In the genomic region with DNA sequence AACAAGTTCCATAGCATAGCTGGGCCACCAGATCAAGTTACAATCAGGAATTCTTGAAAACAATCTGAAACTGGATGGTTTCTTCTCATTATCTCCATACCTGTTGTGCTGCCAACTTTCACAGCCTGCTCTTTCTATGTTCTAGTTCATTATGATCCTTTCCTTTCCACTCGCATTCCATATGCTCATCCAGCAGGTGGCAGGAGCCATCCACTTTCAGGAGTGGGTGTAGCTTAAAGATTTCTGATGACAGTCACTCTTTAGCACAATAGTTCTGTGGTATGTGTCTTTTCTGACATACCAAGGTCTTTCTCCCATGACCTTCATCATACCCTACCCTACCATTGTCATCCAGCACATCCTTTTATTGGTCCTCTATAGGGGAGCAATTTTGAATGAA, we compare ENCODE assay signal across 9 cellular contexts. TPM values are rescaled to one million over a fixed set of nuclear protein-coding genes. Genes with fewer than 3 reads are reported as not detected.
A peak's percentile ranks its signal among the peaks of the same experiment; 100 is the strongest.
DNase-seq lines count a peak whose midpoint lies in the region; ATAC-seq and TF ChIP-seq lines count a peak whose summit lies in the region.
"Had no signal": no experiment of that assay in that cellular context is flagged by ENCODE, and none has a peak within 500 bp of the region (broad histone marks: within the 10 kb centered on the region; RNA-seq: fewer than 3 reads in every experiment).

No MANE protein-coding gene starts in this region.

- no peaks in the 10 kb centered on the region for H3K27me3 ChIP-seq in OCI-LY1 (ENCODE audit: insufficient read depth, low read length)
- H3K27me3 ChIP-seq in adipocyte (replicated peaks; ENCODE audit: control insufficient read depth, insufficient read depth, low read length), result peaks cover 28% of the 10 kb centered on the region

- H3K79me2 ChIP-seq in OCI-LY1 (ENCODE audit: insufficient read depth, low read length), result no peaks in the 10 kb centered on the region

- intact Hi-C loops in Right ventricle myocardium superior (cut with DNase I), result no loop called here
- intact Hi-C loops in cardiac septum (cut with DNase I), result loop anchor here (10.0 kb wide), 1 partner anchor 210 kb away; no protein-coding TSS in a partner anchor

- TF ChIP-seq CTCF in OCI-LY1 (IDR thresholded peaks at IDR 0.05; ENCODE audit: low read length), result peak; percentile 22; the same call in 1 of the 2 replicates

- ATAC-seq in Right ventricle myocardium superior (ENCODE audit: poor library complexity) (peak; percentile 71), GM21737 (IDR thresholded peaks at IDR 0.05; ENCODE audit: unreplicated experiment) (no peak)

- H4K20me1 ChIP-seq in OCI-LY1 (ENCODE audit: insufficient read depth, low read length), result no peaks in the 10 kb centered on the region

- no peaks in the 10 kb centered on the region for H3K36me3 ChIP-seq in OCI-LY1 (ENCODE audit: insufficient read depth, low read length)
- no peaks in the 10 kb centered on the region for H3K36me3 ChIP-seq in adipocyte (ENCODE audit: control insufficient read depth, insufficient read depth, low read length, severe bottlenecking)

- H3K9me3 ChIP-seq in OCI-LY1 (ENCODE audit: low read length) (no peaks in the 10 kb centered on the region), adipocyte (ENCODE audit: control insufficient read depth, low read length) (no peaks in the 10 kb centered on the region)

- no peak overlapping the region for H3K9ac ChIP-seq in OCI-LY1 (ENCODE audit: low read length)
- H3K9ac ChIP-seq in adipocyte (ENCODE audit: low read length), result no peak overlapping the region

- H3K27ac ChIP-seq in OCI-LY1 (ENCODE audit: low read depth, low read length, poor library complexity, severe bottlenecking), result no peak overlapping the region

- no peaks in the 10 kb centered on the region for H3F3A ChIP-seq in OCI-LY1 (ENCODE audit: insufficient read depth, low read length)

- no peak overlapping the region for H3K4me2 ChIP-seq in OCI-LY1 (ENCODE audit: low read length)

- no peaks in the 10 kb centered on the region for H3K9me2 ChIP-seq in OCI-LY1 (ENCODE audit: low read depth, low read length)

- no peaks in the 10 kb centered on the region for H3K4me1 ChIP-seq in OCI-LY1 (ENCODE audit: insufficient read depth, low read length, severe bottlenecking)
- H3K4me1 ChIP-seq in adipocyte (ENCODE audit: control insufficient read depth, insufficient read depth, low read length), result no peaks in the 10 kb centered on the region

- H2AFZ ChIP-seq in OCI-LY1 (ENCODE audit: low read length), result no peak overlapping the region

- DNase-seq in Right ventricle myocardium superior, result peak; percentile 42
- DNase-seq in cardiac septum (ENCODE audit: low spot score), result no peak
- peak; percentile 46 for DNase-seq in adipocyte (ENCODE audit: low read depth)
- peak; percentile 32 for DNase-seq in iris pigment epithelial cell (ENCODE audit: low read depth)
- peak; percentile 18 for DNase-seq in stimulated activated CD4-positive, alpha-beta T cell treated with anti-CD3 and anti-CD28 coated beads, Interleukin-4, amount 100 ng/mL, for 24 hours
- no peak for DNase-seq in GDM1 (lab: John Stamatoyannopoulos, UW)

- H3K4me3 ChIP-seq in OCI-LY1 (ENCODE audit: low read depth, low read length, poor library complexity, severe bottlenecking), result no peak overlapping the region
- H3K4me3 ChIP-seq in adipocyte (ENCODE audit: low read length), result no peak overlapping the region

RNA-seq across cellular contexts. Expression of gene PAGE2, which starts 46.4 kb away (rescaled TPM):
- total RNA-seq in Right ventricle myocardium superior (not detected), cardiac septum (not detected)
- total RNA-seq: aorta had no signal

Comparison
In these comparisons a context has a peak if more than half of its experiments do, and no peak if none do; other contexts are left out.
1. DNase-seq: peak in Right ventricle myocardium superior (single experiment), adipocyte (single experiment), iris pigment epithelial cell (single experiment) and stimulated activated CD4-positive, alpha-beta T cell treated with anti-CD3 and anti-CD28 coated beads, Interleukin-4, amount 100 ng/mL, for 24 hours (single experiment); none in cardiac septum (single experiment) and GDM1 (single experiment).